ENCODE assay signal across 1 cellular context in the genomic region with DNA sequence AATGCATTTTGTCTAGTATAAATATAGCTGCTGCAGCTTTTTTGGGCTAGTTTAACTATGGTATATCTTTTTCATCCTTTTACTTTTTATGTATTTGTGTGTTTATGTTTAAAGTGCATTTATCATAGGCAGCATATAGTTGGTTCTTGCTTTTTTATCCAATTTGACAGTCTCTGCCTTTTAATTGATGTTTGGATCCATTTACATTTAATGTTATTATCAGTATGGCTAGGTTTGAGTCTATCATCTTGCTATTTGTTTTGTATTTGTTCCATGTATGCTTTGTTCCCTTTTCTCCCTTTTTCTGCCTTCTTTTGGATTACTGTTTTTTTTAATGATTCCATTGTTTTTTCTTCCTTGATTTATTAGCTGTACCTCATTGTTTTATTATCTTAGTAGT.
TF ChIP-seq lines count a peak whose summit lies in the region.

No MANE protein-coding gene starts in this region.

TF ChIP-seq in A549, 52 proteins besides CTCF, POLR2A, EP300 and RAD21 (continued from another document):
- TF ChIP-seq ESRRA (IDR thresholded peaks at IDR 0.05; ENCODE audit: borderline replicate concordance, low read length) (no peak), NPAS2 (CRISPR knock-in tag; IDR thresholded peaks at IDR 0.05; ENCODE audit: borderline replicate concordance) (no peak), HEYL (CRISPR knock-in tag; IDR thresholded peaks at IDR 0.05) (no peak), HOXA7 (CRISPR knock-in tag; IDR thresholded peaks at IDR 0.05) (no peak), CEBPB (IDR thresholded peaks at IDR 0.05) (no peak), CBX2 (IDR thresholded peaks at IDR 0.05; ENCODE audit: borderline replicate concordance, low read depth) (no peak), BHLHE40 (IDR thresholded peaks at IDR 0.05; ENCODE audit: low read depth, low read length) (no peak), KDM1A (IDR thresholded peaks at IDR 0.05; ENCODE audit: low read depth) (no peak), REST (IDR thresholded peaks at IDR 0.05) (no peak), PHF8 (IDR thresholded peaks at IDR 0.05; ENCODE audit: borderline replicate concordance, low read depth) (no peak), MAZ (IDR thresholded peaks at IDR 0.05; ENCODE audit: borderline replicate concordance, low read depth, low read length) (no peak), EHMT2 (IDR thresholded peaks at IDR 0.05; ENCODE audit: low read depth) (no peak)
- TF ChIP-seq, protein P1, sequence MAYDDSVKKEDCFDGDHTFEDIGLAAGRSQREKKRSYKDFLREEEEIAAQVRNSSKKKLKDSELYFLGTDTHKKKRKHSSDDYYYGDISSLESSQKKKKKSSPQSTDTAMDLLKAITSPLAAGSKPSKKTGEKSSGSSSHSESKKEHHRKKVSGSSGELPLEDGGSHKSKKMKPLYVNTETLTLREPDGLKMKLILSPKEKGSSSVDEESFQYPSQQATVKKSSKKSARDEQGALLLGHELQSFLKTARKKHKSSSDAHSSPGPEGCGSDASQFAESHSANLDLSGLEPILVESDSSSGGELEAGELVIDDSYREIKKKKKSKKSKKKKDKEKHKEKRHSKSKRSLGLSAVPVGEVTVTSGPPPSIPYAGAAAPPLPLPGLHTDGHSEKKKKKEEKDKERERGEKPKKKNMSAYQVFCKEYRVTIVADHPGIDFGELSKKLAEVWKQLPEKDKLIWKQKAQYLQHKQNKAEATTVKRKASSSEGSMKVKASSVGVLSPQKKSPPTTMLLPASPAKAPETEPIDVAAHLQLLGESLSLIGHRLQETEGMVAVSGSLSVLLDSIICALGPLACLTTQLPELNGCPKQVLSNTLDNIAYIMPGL (CRISPR knock-in tag; IDR thresholded peaks at IDR 0.05; ENCODE audit: borderline replicate concordance), result no peak
